1 cellular context compared by ENCODE assay signal in genomic region chr2:128640166-128640846, GRCh38.
TF ChIP-seq lines count a peak whose summit lies in the region.

No MANE protein-coding gene starts in this region.

TF ChIP-seq in HepG2, 621 proteins besides CTCF, POLR2A, EP300 and RAD21 (continued from another document):
- TF ChIP-seq NKX3-1 (CRISPR knock-in tag; IDR thresholded peaks at IDR 0.05): no peak
- no peak for TF ChIP-seq MEIS2 (CRISPR knock-in tag; IDR thresholded peaks at IDR 0.05)
- TF ChIP-seq HNRNPUL1 (IDR thresholded peaks at IDR 0.05; ENCODE audit: low read depth, low read length): no peak
- TF ChIP-seq ATAD3A (CRISPR knock-in tag; IDR thresholded peaks at IDR 0.05): no peak
- no peak for TF ChIP-seq GLI4 (CRISPR knock-in tag; IDR thresholded peaks at IDR 0.05; ENCODE audit: borderline replicate concordance)
- no peak for TF ChIP-seq ZFP91 (CRISPR knock-in tag; IDR thresholded peaks at IDR 0.05; ENCODE audit: borderline replicate concordance)
